Comparison of ENCODE assay signal across 14 cellular contexts in the genomic region with DNA sequence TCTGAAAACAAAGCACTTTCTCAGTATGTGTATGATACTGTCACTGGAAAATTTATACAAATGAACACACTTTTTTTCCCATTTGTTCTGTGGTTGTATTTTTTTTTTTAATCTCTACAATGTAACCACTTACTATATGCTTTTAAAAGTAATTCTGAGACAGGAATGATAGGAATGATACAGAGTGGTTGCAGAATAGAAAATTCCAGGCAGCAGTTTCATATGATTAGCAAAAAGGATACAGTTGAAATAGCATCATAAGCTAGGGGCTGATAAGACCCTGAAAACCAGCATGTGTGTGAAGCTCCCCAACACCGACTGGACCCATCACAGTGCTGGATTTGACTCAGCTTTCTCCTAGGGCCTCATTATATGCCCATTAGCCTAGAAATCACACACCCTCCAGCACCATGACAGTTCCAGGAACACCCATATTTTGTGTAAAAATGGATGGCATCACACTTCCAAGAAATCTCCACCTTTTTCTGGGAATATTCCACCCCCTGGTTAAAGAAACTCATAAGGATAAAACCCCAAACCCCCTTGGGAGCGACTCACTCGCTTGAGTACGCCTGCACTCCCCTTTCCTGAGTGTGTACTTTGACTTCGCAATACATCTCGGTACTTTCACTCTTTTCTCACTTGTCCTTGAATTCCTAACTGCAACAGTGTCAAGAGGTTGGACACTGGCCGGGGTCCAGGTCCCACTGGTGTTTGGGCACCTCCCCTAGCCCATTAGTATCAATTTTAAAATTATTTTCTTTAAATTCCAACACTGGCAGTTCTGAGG.
"Had no signal": no experiment of that assay in that cellular context is flagged by ENCODE, and none has a peak within 500 bp of the region (broad histone marks: within the 10 kb centered on the region; RNA-seq: fewer than 3 reads in every experiment).

No MANE protein-coding gene starts in this region.

- H3K36me3 ChIP-seq: esophagus squamous epithelium, lower lobe of right lung, stomach had no signal

- H3K4me1 ChIP-seq: esophagus squamous epithelium, lower lobe of right lung, psoas muscle, stomach had no signal

- H3K4me3 ChIP-seq: coronary artery, esophagus squamous epithelium, lower lobe of right lung, psoas muscle, stomach had no signal

- H3K27me3 ChIP-seq: esophagus squamous epithelium, stomach had no signal

- DNase-seq: activated CD4-positive, alpha-beta T cell treated with anti-CD3 and anti-CD28 coated beads, Interleukin-2, amount 10 ng/mL, durations not matched to agents 7 days and 5 days; activated naive CD4-positive, alpha-beta T cell treated with anti-CD3 and anti-CD28 coated beads for 36 hours; caudate nucleus; esophagus squamous epithelium; foreskin melanocyte; head of caudate nucleus; immature natural killer cell; lower lobe of right lung; midbrain; psoas muscle; stimulated activated CD4-positive, alpha-beta T cell treated with anti-CD3 and anti-CD28 coated beads, Interleukin-1b, Interleukin-23, amount 100 ng/mL, for 48 hours; stomach had no signal

- H3K9me3 ChIP-seq: esophagus squamous epithelium, lower lobe of right lung had no signal

- ATAC-seq: psoas muscle, sciatic nerve had no signal

- H3K27ac ChIP-seq: coronary artery, esophagus squamous epithelium, lower lobe of right lung, psoas muscle, stomach had no signal
